Comparison of ENCODE assay signal across 8 cellular contexts in the genomic region with DNA sequence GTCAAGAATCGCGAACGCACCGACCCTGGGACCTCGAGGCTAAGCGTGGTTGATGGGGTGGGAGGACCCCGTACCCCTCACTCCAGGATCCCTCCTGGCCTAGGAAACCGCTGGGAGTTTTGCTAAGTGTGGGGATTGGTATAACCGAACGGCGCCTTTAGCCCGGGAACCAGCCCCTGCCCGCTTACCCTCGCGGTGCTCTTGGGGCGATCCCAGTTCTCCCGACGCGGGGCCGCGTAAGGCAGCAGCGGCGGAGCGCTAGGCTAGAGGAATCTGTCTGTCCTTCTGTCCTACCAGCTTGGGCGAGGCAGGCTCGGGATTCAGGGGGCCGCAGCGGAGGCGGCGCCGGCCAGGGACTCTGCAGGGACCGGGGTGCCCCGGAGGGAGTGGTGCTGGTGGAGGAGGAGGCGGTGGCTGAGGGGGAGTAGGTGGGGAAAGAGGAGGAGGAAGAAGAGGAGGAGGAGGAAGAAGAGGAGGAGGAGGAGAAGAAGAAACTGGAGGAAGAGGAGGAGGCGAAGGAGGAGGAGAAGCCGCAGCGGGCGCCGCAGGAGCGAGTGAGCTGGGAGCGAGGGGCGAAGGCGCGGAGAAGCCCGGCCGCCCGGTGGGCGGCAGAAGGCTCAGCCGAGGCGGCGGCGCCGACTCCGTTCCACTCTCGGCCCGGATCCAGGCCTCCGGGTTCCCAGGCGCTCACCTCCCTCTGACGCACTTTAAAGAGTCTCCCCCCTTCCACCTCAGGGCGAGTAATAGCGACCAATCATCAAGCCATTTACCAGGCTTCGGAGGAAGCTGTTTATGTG. TPM values are rescaled to one million over a fixed set of nuclear protein-coding genes. Genes with fewer than 3 reads are reported as not detected.
DNase-seq lines count a peak whose midpoint lies in the region; ATAC-seq and TF ChIP-seq lines count a peak whose summit lies in the region.
"Had no signal": no experiment of that assay in that cellular context is flagged by ENCODE, and none has a peak within 500 bp of the region (broad histone marks: within the 10 kb centered on the region; RNA-seq: fewer than 3 reads in every experiment).

No MANE protein-coding gene starts in this region.

- no peak for TF ChIP-seq EP300 in esophagus muscularis mucosa (IDR thresholded peaks at IDR 0.05)

- peak overlapping the region; percentile 89 for H3K9ac ChIP-seq in neuronal stem cell (ENCODE audit: low read depth, low read length, poor library complexity)

- BruUV-seq in PC-9 (replicated peaks; lab: Mats Ljungman, UMichigan), result no TSS peak

- no peak overlapping the region for H2BK120ac ChIP-seq in neuronal stem cell (ENCODE audit: low read depth, low read length)

- H3K36me3 Mint-ChIP-seq in activated T-helper 2 cell treated with anti-CD3 and anti-CD28 coated beads, Interferon-gamma antibody, Interleukin-2, Interleukin-4, amounts not matched to agents 10 μg/mL and 5 μg/mL and 100 μg/mL, durations not matched to agents 14 hours and 24 hours and 36 hours (ENCODE audit: low read depth), result no peaks in the 10 kb centered on the region

- H3K23ac ChIP-seq in neuronal stem cell (ENCODE audit: low read depth, low read length, poor library complexity), result no peak overlapping the region

- DNase-seq in GM04504 (ENCODE audit: low read depth) (peak; percentile 99), NCI-H524 (lab: John Stamatoyannopoulos, UW) (peak; percentile 61 to 79), esophagus muscularis mucosa (ENCODE audit: extremely low spot score) (no peak), neuronal stem cell (ENCODE audit: low spot score) (peak; percentile 88), PC-9 (no peak)
- no peak for DNase-seq in activated T-helper 2 cell treated with anti-CD3 and anti-CD28 coated beads, Interferon-gamma antibody, Interleukin-2, Interleukin-4, amounts not matched to agents 10 μg/mL and 5 μg/mL and 100 μg/mL, durations not matched to agents 14 hours and 24 hours and 36 hours (ENCODE audit: low spot score)

- TF ChIP-seq POLR2A in esophagus muscularis mucosa (IDR thresholded peaks at IDR 0.05; ENCODE audit: low read depth), result no peak

- no peaks in the 10 kb centered on the region for H4K20me1 ChIP-seq in PC-9 (ENCODE audit: insufficient read depth)

- POLR2A ChIA-PET in PC-9 (lab: Charles Lee; ENCODE audit: unreplicated experiment), result no interaction called here

- H3K4me2 ChIP-seq in neuronal stem cell (ENCODE audit: insufficient read depth, low read length, poor library complexity, severe bottlenecking) (peak overlapping the region; percentile 99), PC-9 (no peak overlapping the region)

- H2BK5ac ChIP-seq in neuronal stem cell (ENCODE audit: low read length), result peak overlapping the region; percentile 48

- peak overlapping the region in 3 of 4 donors; percentile 6 to 44 (median 28) for H3K27ac ChIP-seq in esophagus muscularis mucosa (replicated peaks in 1 of 4)
- H3K27ac ChIP-seq in neuronal stem cell (replicated peaks; ENCODE audit: low read length), result no peak overlapping the region
- H3K27ac ChIP-seq in PC-9, result no peak overlapping the region

- peak overlapping the region; percentile 58 for H3K4ac ChIP-seq in neuronal stem cell (ENCODE audit: low read length)

- intact Hi-C loops in esophagus muscularis mucosa (cut with DNase I) (no loop called here), PC-9 (cut with micrococcal nuclease; ENCODE audit: unreplicated experiment) (no loop called here)
- intact Hi-C loops in activated T-helper 2 cell treated with anti-CD3 and anti-CD28 coated beads, Interferon-gamma antibody, Interleukin-2, Interleukin-4, amounts not matched to agents 10 μg/mL and 5 μg/mL and 100 μg/mL, durations not matched to agents 14 hours and 24 hours and 36 hours (cut with micrococcal nuclease), result loop anchor here (1.0 to 10.0 kb wide), 3 partner anchors 9 to 697 kb away; a partner anchor contains a TSS

- no peak overlapping the region for H3K27ac Mint-ChIP-seq in activated T-helper 2 cell treated with anti-CD3 and anti-CD28 coated beads, Interferon-gamma antibody, Interleukin-2, Interleukin-4, amounts not matched to agents 10 μg/mL and 5 μg/mL and 100 μg/mL, durations not matched to agents 14 hours and 24 hours and 36 hours

- H3K4me1 ChIP-seq in esophagus muscularis mucosa, result peaks cover 44 to 65% (median 60%) of the 10 kb centered on the region in 4 donors
- H3K4me1 ChIP-seq in neuronal stem cell (ENCODE audit: control insufficient read depth in 2 of 2, insufficient read depth in 1 of 2, low read depth in 1 of 2, low read length in 2 of 2), result peaks cover 0 to 24% of the 10 kb centered on the region in 2 donors
- H3K4me1 ChIP-seq in PC-9 (replicated peaks; ENCODE audit: insufficient read depth), result no peaks in the 10 kb centered on the region

- no peaks in the 10 kb centered on the region for H3K9me3 Mint-ChIP-seq in activated T-helper 2 cell treated with anti-CD3 and anti-CD28 coated beads, Interferon-gamma antibody, Interleukin-2, Interleukin-4, amounts not matched to agents 10 μg/mL and 5 μg/mL and 100 μg/mL, durations not matched to agents 14 hours and 24 hours and 36 hours

- no peaks in the 10 kb centered on the region for H3F3A ChIP-seq in PC-9 (ENCODE audit: insufficient read depth, low read depth)

- CTCF ChIA-PET in PC-9 (lab: Charles Lee), result no interaction called here

- H3K4me3 ChIP-seq in esophagus muscularis mucosa (peak overlapping the region; percentile 46 to 54 (median 46)), neuronal stem cell (ENCODE audit: low read length in 2 of 2) (peak overlapping the region in 1 of 2 donors; percentile 90), PC-9 (no peak overlapping the region)

- H3K36me3 ChIP-seq in esophagus muscularis mucosa, result no peaks in the 10 kb centered on the region
- no peaks in the 10 kb centered on the region for H3K36me3 ChIP-seq in neuronal stem cell (replicated peaks in 1 of 2; ENCODE audit: control insufficient read depth in 2 of 2, insufficient read depth in 2 of 2, low read length in 2 of 2)
- H3K36me3 ChIP-seq in PC-9 (ENCODE audit: low read depth), result no peaks in the 10 kb centered on the region

- no peak for ATAC-seq in GM21723 (IDR thresholded peaks at IDR 0.05; ENCODE audit: unreplicated experiment)

- H3K79me1 ChIP-seq in neuronal stem cell (ENCODE audit: low read depth, low read length), result no peaks in the 10 kb centered on the region

- H2BK12ac ChIP-seq in neuronal stem cell (ENCODE audit: low read length), result peak overlapping the region; percentile 96

- H4K91ac ChIP-seq in neuronal stem cell (ENCODE audit: low read depth, low read length, poor library complexity), result no peak overlapping the region

- 6% methylated on average over 44 of the region's 62 CpGs for WGBS in esophagus muscularis mucosa
- WGBS in neuronal stem cell (ENCODE audit: extremely low coverage in 2 of 2, insufficient read length in 2 of 2, insufficient replicate concordance in 1 of 2), 2 donors, result no CpG with 5 or more reads among the region's 62 CpGs

- no peak overlapping the region for H3K4me3 Mint-ChIP-seq in activated T-helper 2 cell treated with anti-CD3 and anti-CD28 coated beads, Interferon-gamma antibody, Interleukin-2, Interleukin-4, amounts not matched to agents 10 μg/mL and 5 μg/mL and 100 μg/mL, durations not matched to agents 14 hours and 24 hours and 36 hours (ENCODE audit: low read depth)

- H3K14ac ChIP-seq in neuronal stem cell (ENCODE audit: low read length), result peak overlapping the region; percentile 58

- peak overlapping the region; percentile 98 for H3K18ac ChIP-seq in neuronal stem cell (ENCODE audit: low read length)

- no peak overlapping the region for H2AK5ac ChIP-seq in neuronal stem cell (ENCODE audit: low read depth, low read length)

- H3K79me2 ChIP-seq in PC-9 (ENCODE audit: low read depth), result no peaks in the 10 kb centered on the region

- H3K9me2 ChIP-seq in PC-9 (ENCODE audit: insufficient read depth), result no peaks in the 10 kb centered on the region

- H4K8ac ChIP-seq in neuronal stem cell (ENCODE audit: low read depth, low read length), result no peak overlapping the region

- peak overlapping the region; percentile 82 for H2BK15ac ChIP-seq in neuronal stem cell (ENCODE audit: low read length)

- H3K27me3 ChIP-seq in esophagus muscularis mucosa (peaks cover 0 to 100% (median 78%) of the 10 kb centered on the region in 4 donors), neuronal stem cell (ENCODE audit: control insufficient read depth in 3 of 3, insufficient read depth in 3 of 3, low read depth in 1 of 3, low read length in 3 of 3) (peaks cover 40 to 100% (median 85%) of the 10 kb centered on the region in 3 experiments), PC-9 (ENCODE audit: insufficient read depth, low read depth) (no peaks in the 10 kb centered on the region)

- peaks cover 74% of the 10 kb centered on the region for H3K27me3 Mint-ChIP-seq in activated T-helper 2 cell treated with anti-CD3 and anti-CD28 coated beads, Interferon-gamma antibody, Interleukin-2, Interleukin-4, amounts not matched to agents 10 μg/mL and 5 μg/mL and 100 μg/mL, durations not matched to agents 14 hours and 24 hours and 36 hours (ENCODE audit: low read depth)

- H3K9me3 ChIP-seq in esophagus muscularis mucosa, result no peaks in the 10 kb centered on the region
- no peaks in the 10 kb centered on the region for H3K9me3 ChIP-seq in neuronal stem cell (replicated peaks in 1 of 2; ENCODE audit: control insufficient read depth in 2 of 2, insufficient read depth in 1 of 2, low read depth in 1 of 2, low read length in 2 of 2)
- H3K9me3 ChIP-seq in PC-9 (ENCODE audit: insufficient read depth, low read depth), result no peaks in the 10 kb centered on the region

- peak overlapping the region; percentile 72 for H2AFZ ChIP-seq in neuronal stem cell (ENCODE audit: low read length)
- H2AFZ ChIP-seq in PC-9, result no peak overlapping the region

- peaks cover 2% of the 10 kb centered on the region for H3K4me1 Mint-ChIP-seq in activated T-helper 2 cell treated with anti-CD3 and anti-CD28 coated beads, Interferon-gamma antibody, Interleukin-2, Interleukin-4, amounts not matched to agents 10 μg/mL and 5 μg/mL and 100 μg/mL, durations not matched to agents 14 hours and 24 hours and 36 hours (ENCODE audit: low read depth)

- TF ChIP-seq CTCF in esophagus muscularis mucosa (IDR thresholded peaks at IDR 0.05), result no peak
- no peak for TF ChIP-seq CTCF in PC-9 (conservative IDR thresholded peaks at IDR 0.05)

RNA-seq across cellular contexts. Expression of a gene that starts 0.4 kb away (rescaled TPM):
- under 1 TPM in 2 of 4 donors, not detected in 2; 0.52 to 0.71 TPM for total RNA-seq in esophagus muscularis mucosa
- 14.9 TPM for polyA plus RNA-seq in neuronal stem cell (2013, experiment 1 of 2)
- polyA plus RNA-seq in neuronal stem cell (2013, experiment 2 of 2), result 14.7 TPM
- not detected in 2 replicates for total RNA-seq in activated T-helper 2 cell treated with anti-CD3 and anti-CD28 coated beads, Interferon-gamma antibody, Interleukin-2, Interleukin-4, amounts not matched to agents 10 μg/mL and 5 μg/mL and 100 μg/mL, durations not matched to agents 14 hours and 24 hours and 36 hours
- not detected in 2 replicates for total RNA-seq in PC-9 (2021)
- total RNA-seq: pulmonary artery endothelial cell had no signal

Comparison
In these comparisons a context has a peak if more than half of its experiments do, and no peak if none do; other contexts are left out.
1. DNase-seq: peak in GM04504 (single experiment), NCI-H524 (2 of 2) and neuronal stem cell (single experiment); none in esophagus muscularis mucosa (single experiment), activated T-helper 2 cell treated with anti-CD3 and anti-CD28 coated beads, Interferon-gamma antibody, Interleukin-2, Interleukin-4, amounts not matched to agents 10 μg/mL and 5 μg/mL and 100 μg/mL, durations not matched to agents 14 hours and 24 hours and 36 hours (single experiment) and PC-9 (0 of 2).
2. H3K27ac ChIP-seq: peak in esophagus muscularis mucosa (3 of 4); none in neuronal stem cell (single experiment) and PC-9 (single experiment).